1 cellular context compared by ENCODE assay signal in the genomic region with DNA sequence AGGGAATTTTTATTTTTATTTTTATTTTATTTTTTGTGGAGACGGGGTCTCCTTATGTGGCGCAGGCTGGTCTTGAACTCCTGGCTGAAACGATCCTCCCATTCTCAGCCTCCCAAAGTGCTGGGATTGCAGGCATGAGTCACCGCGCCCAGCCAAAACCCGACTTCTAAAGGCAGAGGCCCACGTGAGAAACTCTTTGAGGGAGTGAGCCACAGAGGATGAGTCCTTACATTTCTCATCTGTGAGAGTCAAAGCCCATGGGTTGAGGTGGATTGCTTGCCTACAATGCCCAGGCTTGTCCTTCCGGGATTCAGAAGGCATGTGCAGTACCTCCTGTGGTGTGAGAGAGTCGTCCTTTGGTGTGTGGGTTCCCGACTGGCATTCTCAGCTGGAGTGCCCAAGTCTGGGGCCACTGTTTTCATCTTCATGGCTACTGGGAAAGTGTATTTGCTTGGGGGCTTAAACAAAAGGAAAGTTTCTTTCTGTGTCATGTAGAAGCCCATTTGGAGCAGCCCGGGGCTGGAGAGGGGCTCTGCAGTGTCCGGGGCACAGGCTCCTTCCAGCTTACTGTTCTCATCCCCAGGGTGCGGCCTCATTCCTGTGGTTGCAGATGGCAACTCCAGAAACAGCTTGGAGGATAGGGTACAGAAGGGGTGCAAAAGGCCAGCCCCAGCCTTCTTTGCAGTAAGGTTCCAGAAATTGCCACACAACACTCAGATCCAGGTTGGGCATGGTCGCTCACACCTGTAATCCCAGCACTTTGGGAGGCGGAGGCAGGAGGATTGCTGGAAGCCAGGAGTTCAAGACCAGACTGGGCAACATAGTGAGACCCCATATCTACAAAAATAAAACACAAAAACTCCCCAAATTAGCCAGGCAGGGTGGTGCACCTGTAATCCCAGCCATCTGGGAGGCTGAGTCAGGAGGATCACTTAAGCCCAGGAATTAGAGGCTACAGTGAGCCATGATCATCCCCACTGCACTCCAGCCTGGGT.
TF ChIP-seq lines count a peak whose summit lies in the region.

No MANE protein-coding gene starts in this region.

TF ChIP-seq in K562, 482 proteins besides CTCF, POLR2A, EP300 and RAD21 (continued from another document):
- TF ChIP-seq ARID1B (IDR thresholded peaks at IDR 0.05) (no peak), PCBP1 (IDR thresholded peaks at IDR 0.05; ENCODE audit: low read depth, low read length, poor library complexity, severe bottlenecking) (no peak), CBX5 (IDR thresholded peaks at IDR 0.05; ENCODE audit: borderline replicate concordance, low read depth) (no peak), ATF7 (IDR thresholded peaks at IDR 0.05) (no peak), HDAC1 (IDR thresholded peaks at IDR 0.05) (no peak), ZNF507 (tag; conservative IDR thresholded peaks at IDR 0.05) (no peak)
